Comparison of ENCODE assay signal across 8 cellular contexts in genomic region chr3:19866751-19867347, GRCh38.
A peak's percentile ranks its signal among the peaks of the same experiment; 100 is the strongest.
DNase-seq lines count a peak whose midpoint lies in the region; ATAC-seq and TF ChIP-seq lines count a peak whose summit lies in the region.

No MANE protein-coding gene starts in this region.

- H3K27ac Mint-ChIP-seq in CD4-positive, alpha-beta T cell = no peak overlapping the region
- no peak overlapping the region for H3K27ac Mint-ChIP-seq in neural crest cell (ENCODE audit: unreplicated experiment)

- no peaks in the 10 kb centered on the region for H3K4me1 ChIP-seq in fibroblast of lung (ENCODE audit: control insufficient read depth, extremely low read depth, insufficient read depth, low read length)

- no peaks in the 10 kb centered on the region for H3K4me1 Mint-ChIP-seq in CD4-positive, alpha-beta T cell (ENCODE audit: low read depth)
- no peaks in the 10 kb centered on the region for H3K4me1 Mint-ChIP-seq in neural crest cell

- H3K36me3 Mint-ChIP-seq in CD4-positive, alpha-beta T cell (ENCODE audit: low read depth) = no peaks in the 10 kb centered on the region
- H3K36me3 Mint-ChIP-seq in neural crest cell (ENCODE audit: low read depth) = no peaks in the 10 kb centered on the region

- peak; percentile 49 for ATAC-seq in CD4-positive, alpha-beta T cell (ENCODE audit: poor library complexity)
- ATAC-seq in GM18867 (IDR thresholded peaks at IDR 0.05; ENCODE audit: unreplicated experiment) = peak; percentile 91
- peak; percentile 87 for ATAC-seq in HG03045 (IDR thresholded peaks at IDR 0.05; ENCODE audit: unreplicated experiment)

- H3K27me3 Mint-ChIP-seq in CD4-positive, alpha-beta T cell = peaks cover 9% of the 10 kb centered on the region
- H3K27me3 Mint-ChIP-seq in neural crest cell (ENCODE audit: low read depth) = peaks cover 7% of the 10 kb centered on the region

- no peak overlapping the region for H3K9ac ChIP-seq in fibroblast of lung (ENCODE audit: insufficient read depth, low read length)

- H3K36me3 ChIP-seq in fibroblast of lung (ENCODE audit: control insufficient read depth, insufficient read depth, low read length) = no peaks in the 10 kb centered on the region

- peak in 6 of 10 experiments; percentile 1 to 12 (median 8) for DNase-seq in CD4-positive, alpha-beta T cell
- DNase-seq in NCI-H2196 (lab: John Stamatoyannopoulos, UW; ENCODE audit: unreplicated experiment) = peak; percentile 31
- DNase-seq in activated CD4-positive, alpha-beta T cell treated with anti-CD3 and anti-CD28 coated beads, Interleukin-2, amount 50 U/mL, for 4 hours = peak; percentile 12 to 15
- peak; percentile 44 to 72 for DNase-seq in fibroblast of lung (ENCODE audit: low read depth in 2 of 2)
- DNase-seq in neural crest cell (ENCODE audit: low read depth, low spot score) = peak; percentile 59
- no peak for DNase-seq in cortex of kidney (lab: John Stamatoyannopoulos, UW)

- POLR2A ChIA-PET in CD4-positive, alpha-beta T cell (lab: Charles Lee) = no interaction called here

- H3K4me2 ChIP-seq in fibroblast of lung (ENCODE audit: extremely low read depth, insufficient read depth, low read length) = no peak overlapping the region

- H3K27me3 ChIP-seq in CD4-positive, alpha-beta T cell (ENCODE audit: control insufficient read depth, insufficient read depth, low read length) = no peaks in the 10 kb centered on the region
- H3K27me3 ChIP-seq in fibroblast of lung (ENCODE audit: control insufficient read depth, insufficient read depth, low read length) = no peaks in the 10 kb centered on the region

- no peak overlapping the region for H3K4me3 Mint-ChIP-seq in CD4-positive, alpha-beta T cell
- H3K4me3 Mint-ChIP-seq in neural crest cell = no peak overlapping the region

- H4K20me1 ChIP-seq in fibroblast of lung (ENCODE audit: control insufficient read depth, extremely low read depth, insufficient read depth, low read length) = no peaks in the 10 kb centered on the region

- CTCF ChIA-PET in CD4-positive, alpha-beta T cell (lab: Charles Lee) = interaction anchor here (1.3 kb wide), 1 partner anchor 10 kb away, joined by 4 read pairs; no protein-coding TSS in a partner anchor

- intact Hi-C loops in CD4-positive, alpha-beta T cell (cut with DNase I, micrococcal nuclease) = loop anchor here (5.0 to 10.0 kb wide), 3 partner anchors 520 to 820 kb away; no protein-coding TSS in a partner anchor

- peak; percentile 86 for TF ChIP-seq CTCF in CD4-positive, alpha-beta T cell (IDR thresholded peaks at IDR 0.05)
- TF ChIP-seq CTCF in fibroblast of lung (conservative IDR thresholded peaks at IDR 0.05 in 1 of 2, IDR thresholded peaks at IDR 0.05 in 1 of 2; ENCODE audit: low read depth in 1 of 2, low read length in 2 of 2) (peak; percentile 79 to 80), neural crest cell (conservative IDR thresholded peaks at IDR 0.05) (peak; percentile 87)

- no peaks in the 10 kb centered on the region for H3K9me3 Mint-ChIP-seq in CD4-positive, alpha-beta T cell
- peaks cover 2% of the 10 kb centered on the region for H3K9me3 Mint-ChIP-seq in neural crest cell

- no peak overlapping the region for H3K4me3 ChIP-seq in fibroblast of lung (replicated peaks in 1 of 4; ENCODE audit: control extremely low read depth in 1 of 4, insufficient read depth in 1 of 4, low read depth in 3 of 4, low read length in 4 of 4)

- no peaks in the 10 kb centered on the region for H3K9me3 ChIP-seq in CD4-positive, alpha-beta T cell (ENCODE audit: control insufficient read depth, low read length)
- no peaks in the 10 kb centered on the region for H3K9me3 ChIP-seq in fibroblast of lung (ENCODE audit: control insufficient read depth, insufficient read depth, low read depth, low read length)

- H3K27ac ChIP-seq in CD4-positive, alpha-beta T cell (ENCODE audit: low read depth, low read length) = no peak overlapping the region
- H3K27ac ChIP-seq in fibroblast of lung (ENCODE audit: insufficient read depth, low read length) = no peak overlapping the region

- H3K79me2 ChIP-seq in fibroblast of lung (ENCODE audit: control insufficient read depth, insufficient read depth, low read length) = no peaks in the 10 kb centered on the region

- no peak overlapping the region for H2AFZ ChIP-seq in fibroblast of lung (ENCODE audit: low read length)
